Comparison of ENCODE assay signal across 8 cellular contexts in genomic region chr11:6418958-6419611, GRCh38. TPM values are rescaled to one million over a fixed set of nuclear protein-coding genes. Genes with fewer than 3 reads are reported as not detected.
DNase-seq lines count a peak whose midpoint lies in the region; ATAC-seq, FAIRE-seq and TF ChIP-seq lines count a peak whose summit lies in the region.

APBB1 (minus strand) TSS chr11:6419094; CDS start chr11:6411347, 7,747 bp downstream.

- peak within 1 kb of the TSS in 9 of 10 donors; percentile 84 to 92 (median 91) for H3K27ac Mint-ChIP-seq in naive thymus-derived CD8-positive, alpha-beta T cell

- no peaks in the 10 kb centered on the region for H3K27me3 ChIP-seq in PC-3 (ENCODE audit: low read length)

- no peaks in the 10 kb centered on the region for H3K9me2 ChIP-seq in PC-3 (replicated peaks; ENCODE audit: low read length)

- peaks cover 4% of the 10 kb centered on the region; the same call in 1 of the 2 replicates for H3K4me1 ChIP-seq in PC-3 (ENCODE audit: insufficient read depth, low read length)

- ATAC-seq in HG02938 (IDR thresholded peaks at IDR 0.05; ENCODE audit: unreplicated experiment) (peak; percentile 55), PC-3 (peak; percentile 83)
- peak; percentile 64 to 73 for ATAC-seq in naive thymus-derived CD8-positive, alpha-beta T cell

- no TSS peak for BruUV-seq in PC-3 (replicated peaks; lab: Mats Ljungman, UMichigan)

- H3K36me3 ChIP-seq in PC-3 (ENCODE audit: low read depth, low read length) = no peaks in the 10 kb centered on the region

- H3K4me3 ChIP-seq in PC-3 (ENCODE audit: low read length) (peak within 1 kb of the TSS; percentile 90), fibroblast of mammary gland (ENCODE audit: control insufficient read depth, low read depth, low read length) (peak within 1 kb of the TSS; percentile 63)

- no peaks in the 10 kb centered on the region for H4K20me1 ChIP-seq in PC-3 (ENCODE audit: low read length)

- peaks cover 8 to 12% (median 10%) of the 10 kb centered on the region in 4 donors for H3K4me1 Mint-ChIP-seq in naive thymus-derived CD8-positive, alpha-beta T cell

- no peaks in the 10 kb centered on the region for H3K36me3 Mint-ChIP-seq in naive thymus-derived CD8-positive, alpha-beta T cell

- TF ChIP-seq CTCF in PC-3 (conservative IDR thresholded peaks at IDR 0.05; ENCODE audit: low read depth, low read length) (0 out of 2 replicates have a peak, but pooled peaks have one; percentile 9), fibroblast of mammary gland (conservative IDR thresholded peaks at IDR 0.05; ENCODE audit: control insufficient read depth, insufficient read depth, low read depth, low read length) (no peak)

- TF ChIP-seq POLR2A in GM12891 (IDR thresholded peaks at IDR 0.05; ENCODE audit: low read depth, low read length) = no peak

- CTCF ChIA-PET in PC-3 (lab: Charles Lee) = interaction anchor here (0.6 to 1.4 kb wide), 6 partner anchors 18 to 56 kb away, joined by 3 to 6 read pairs (median 4); partner anchors contain the start of gene TRIM3

- intact Hi-C loops in PC-3 (cut with micrococcal nuclease) = loop anchor here (2.0 kb wide), 1 partner anchor 28 kb away; the partner anchor contains the start of gene SMPD1

- H3F3A ChIP-seq in PC-3 (ENCODE audit: low read length, unreplicated experiment) = no peaks in the 10 kb centered on the region

- FAIRE-seq in GM12891 (lab: Jason Lieb, UNC) = peak; percentile 93

- no peaks in the 10 kb centered on the region for H3K79me2 ChIP-seq in PC-3 (ENCODE audit: low read length)

- H3K4me2 ChIP-seq in PC-3 (ENCODE audit: low read length) = peak within 1 kb of the TSS; percentile 86

- H3K9ac ChIP-seq in PC-3 (ENCODE audit: low read length) = peak within 1 kb of the TSS; percentile 67

- H3K9me3 ChIP-seq in PC-3 (ENCODE audit: low read length) = no peaks in the 10 kb centered on the region

- H2AFZ ChIP-seq in PC-3 (ENCODE audit: low read length) = peak within 1 kb of the TSS; percentile 97

- peak within 1 kb of the TSS in 9 of 10 donors; percentile 76 to 89 (median 84) for H3K4me3 Mint-ChIP-seq in naive thymus-derived CD8-positive, alpha-beta T cell

- peaks cover 0 to 22% (median 2%) of the 10 kb centered on the region in 5 donors for H3K27me3 Mint-ChIP-seq in naive thymus-derived CD8-positive, alpha-beta T cell

- H3K9me3 Mint-ChIP-seq in naive thymus-derived CD8-positive, alpha-beta T cell = no peaks in the 10 kb centered on the region

- no peak within 1 kb of the TSS for H3K27ac ChIP-seq in PC-3 (ENCODE audit: low read length)

- POLR2A ChIA-PET in PC-3 (lab: Charles Lee; ENCODE audit: unreplicated experiment) = interaction anchor here (0.6 to 0.7 kb wide), 4 partner anchors 29 to 264 kb away, joined by 3 to 20 read pairs (median 3); partner anchors contain the start of genes MRPL17 and SMPD1
- POLR2A ChIA-PET in naive thymus-derived CD8-positive, alpha-beta T cell (lab: Charles Lee) = interaction anchor here (0.9 to 13.6 kb wide), 10 partner anchors 9 to 63 kb away, joined by 4 to 421 read pairs (median 10); partner anchors contain the start of gene SMPD1

- peak; percentile 81 for DNase-seq in GM12891 (ENCODE audit: insufficient read length, low spot score)
- peak; percentile 63 for DNase-seq in PC-3
- peak; percentile 64 for DNase-seq in activated T-helper 9 cell treated with anti-CD3 and anti-CD28 coated beads, Interleukin-2, amount 50 U/mL, for 16 hours (ENCODE audit: low read depth)
- peak; percentile 46 for DNase-seq in fibroblast of mammary gland (ENCODE audit: low read depth)
- peak; percentile 63 to 85 (median 78) for DNase-seq in naive thymus-derived CD8-positive, alpha-beta T cell
- DNase-seq in stimulated activated naive CD4-positive, alpha-beta T cell treated with Interleukin-2 at 50 U/mL for 16 hours (lab: John Stamatoyannopoulos, UW) = peak; percentile 57
- DNase-seq in DMS114 treated with DMSO at 0.1 percent for 48 hours (lab: John Stamatoyannopoulos, UW; ENCODE audit: unreplicated experiment) = no peak

TF ChIP-seq in GM12891, 5 proteins besides CTCF, POLR2A, EP300 and RAD21:
- no peak for TF ChIP-seq SPI1 (IDR thresholded peaks at IDR 0.05; ENCODE audit: low read depth, low read length)
- no peak for TF ChIP-seq TAF1 (IDR thresholded peaks at IDR 0.05; ENCODE audit: low read depth, low read length)
- no peak for TF ChIP-seq PAX5 (IDR thresholded peaks at IDR 0.05; ENCODE audit: insufficient read depth, low read length, severe bottlenecking)
- TF ChIP-seq POLR2AphosphoS5 (IDR thresholded peaks at IDR 0.05; ENCODE audit: low read depth, low read length) = no peak
- no peak for TF ChIP-seq POU2F2 (IDR thresholded peaks at IDR 0.05; ENCODE audit: low read depth, low read length)

RNA-seq across cellular contexts. Expression of gene APBB1, which starts in this region (rescaled TPM):
- polyA plus RNA-seq in GM12891 (2012; ENCODE audit: low read depth, missing spikeins) = 16.0 TPM
- 17.5 and 24.7 TPM in 2 replicates for total RNA-seq in PC-3 (2014; rRNA removed)
- total RNA-seq in naive thymus-derived CD8-positive, alpha-beta T cell = 100 to 1,000 TPM; 135 to 141 TPM
- polyA plus RNA-seq in naive thymus-derived CD8-positive, alpha-beta T cell = 100 to 1,000 TPM; 115 to 196 (median 146) TPM
